In genomic region chr2:142946941-142947340, GRCh38 we compare ENCODE assay signal across 23 cellular contexts.
"Had no signal": no experiment of that assay in that cellular context is flagged by ENCODE, and none has a peak within 500 bp of the region (broad histone marks: within the 10 kb centered on the region; RNA-seq: fewer than 3 reads in every experiment).

No MANE protein-coding gene starts in this region.

- H3K9me3 Mint-ChIP-seq: activated CD4-positive, alpha-beta T cell treated with anti-CD3 and anti-CD28 coated beads, Interleukin-2, amount 10 ng/mL, durations not matched to agents 24 days and 14 days; activated CD8-positive, alpha-beta T cell treated with anti-CD3 and anti-CD28 coated beads for 36 hours; activated T-helper 17 cell treated with anti-CD3 and anti-CD28 coated beads, Interleukin-2, amount 50 U/mL, for 72 hours had no signal

- H3K27ac ChIP-seq: body of pancreas, dorsolateral prefrontal cortex, esophagus muscularis mucosa, spleen, thoracic aorta, upper lobe of left lung had no signal

- H3K36me3 ChIP-seq: esophagus muscularis mucosa, thoracic aorta, upper lobe of left lung had no signal

- H3K4me1 ChIP-seq: body of pancreas, esophagus muscularis mucosa, spleen, upper lobe of left lung had no signal

- H3K36me3 Mint-ChIP-seq: activated naive CD8-positive, alpha-beta T cell treated with anti-CD3 and anti-CD28 coated beads for 36 hours; T-cell had no signal

- H3K4me3 ChIP-seq: body of pancreas, dorsolateral prefrontal cortex, esophagus muscularis mucosa, lung, spleen, thoracic aorta, upper lobe of left lung had no signal

- DNase-seq: activated B cell treated with CpG ODN at 0.5 μM for 24 hours; activated CD4-positive, alpha-beta T cell treated with anti-CD3 and anti-CD28 coated beads, Interleukin-2, amount 10 ng/mL, durations not matched to agents 24 days and 14 days; activated CD8-positive, alpha-beta T cell treated with anti-CD3 and anti-CD28 coated beads for 36 hours; activated naive CD4-positive, alpha-beta T cell; activated naive CD8-positive, alpha-beta T cell treated with anti-CD3 and anti-CD28 coated beads for 36 hours; activated T-cell treated with anti-CD3 and anti-CD28 coated beads, Interleukin-2, amount 50 U/mL, for 1 hour; amniotic stem cell; body of pancreas; caudate nucleus; dorsolateral prefrontal cortex; midbrain; nucleus accumbens; retina; spleen; stimulated activated CD4-positive, alpha-beta T cell treated with anti-CD3 and anti-CD28 coated beads, Interleukin-4, amount 100 ng/mL, for 4 hours; T-cell; upper lobe of left lung had no signal

- ATAC-seq: activated CD8-positive, alpha-beta T cell treated with anti-CD3 and anti-CD28 coated beads for 36 hours; activated T-helper 17 cell treated with anti-CD3 and anti-CD28 coated beads, Interleukin-2, amount 50 U/mL, for 72 hours; body of pancreas; stimulated activated memory B cell treated with anti-CD40 and anti-IgM and Interleukin-4, amounts not matched to agents 10 μg/mL and 1 μg/mL and 100 μg/mL, for 72 hours; T-cell had no signal

- H3K27me3 ChIP-seq: body of pancreas, dorsolateral prefrontal cortex, esophagus muscularis mucosa, spleen, upper lobe of left lung had no signal

- H3K4me1 Mint-ChIP-seq: activated CD4-positive, alpha-beta T cell treated with anti-CD3 and anti-CD28 coated beads, Interleukin-2, amount 10 ng/mL, durations not matched to agents 24 days and 14 days; activated naive CD8-positive, alpha-beta T cell treated with anti-CD3 and anti-CD28 coated beads for 36 hours; activated T-helper 17 cell treated with anti-CD3 and anti-CD28 coated beads, Interleukin-2, amount 50 U/mL, for 72 hours; nephron; T-cell had no signal

- H3K27me3 Mint-ChIP-seq: activated B cell treated with CpG ODN at 0.5 μM for 24 hours; activated naive CD8-positive, alpha-beta T cell treated with anti-CD3 and anti-CD28 coated beads for 36 hours; activated T-helper 17 cell treated with anti-CD3 and anti-CD28 coated beads, Interleukin-2, amount 50 U/mL, for 72 hours; stimulated activated memory B cell treated with anti-CD40 and anti-IgM and Interleukin-4, amounts not matched to agents 10 μg/mL and 1 μg/mL and 100 μg/mL, for 72 hours; T-cell had no signal

- H3K27ac Mint-ChIP-seq: activated B cell treated with CpG ODN at 0.5 μM for 24 hours; activated CD4-positive, alpha-beta T cell treated with anti-CD3 and anti-CD28 coated beads, Interleukin-2, amount 10 ng/mL, durations not matched to agents 24 days and 14 days; activated CD8-positive, alpha-beta T cell treated with anti-CD3 and anti-CD28 coated beads for 36 hours; activated naive CD8-positive, alpha-beta T cell treated with anti-CD3 and anti-CD28 coated beads for 36 hours; activated T-helper 17 cell treated with anti-CD3 and anti-CD28 coated beads, Interleukin-2, amount 50 U/mL, for 72 hours; nephron; stimulated activated memory B cell treated with anti-CD40 and anti-IgM and Interleukin-4, amounts not matched to agents 10 μg/mL and 1 μg/mL and 100 μg/mL, for 72 hours; T-cell had no signal

- H3K9me3 ChIP-seq: esophagus muscularis mucosa, thoracic aorta, upper lobe of left lung had no signal

- H3K4me3 Mint-ChIP-seq: activated B cell treated with CpG ODN at 0.5 μM for 24 hours; activated CD4-positive, alpha-beta T cell treated with anti-CD3 and anti-CD28 coated beads, Interleukin-2, amount 10 ng/mL, durations not matched to agents 24 days and 14 days; activated CD8-positive, alpha-beta T cell treated with anti-CD3 and anti-CD28 coated beads for 36 hours; activated naive CD8-positive, alpha-beta T cell treated with anti-CD3 and anti-CD28 coated beads for 36 hours; activated T-helper 17 cell treated with anti-CD3 and anti-CD28 coated beads, Interleukin-2, amount 50 U/mL, for 72 hours; nephron; stimulated activated memory B cell treated with anti-CD40 and anti-IgM and Interleukin-4, amounts not matched to agents 10 μg/mL and 1 μg/mL and 100 μg/mL, for 72 hours; T-cell had no signal
